Comparison of ENCODE assay signal across 8 cellular contexts in the genomic region with DNA sequence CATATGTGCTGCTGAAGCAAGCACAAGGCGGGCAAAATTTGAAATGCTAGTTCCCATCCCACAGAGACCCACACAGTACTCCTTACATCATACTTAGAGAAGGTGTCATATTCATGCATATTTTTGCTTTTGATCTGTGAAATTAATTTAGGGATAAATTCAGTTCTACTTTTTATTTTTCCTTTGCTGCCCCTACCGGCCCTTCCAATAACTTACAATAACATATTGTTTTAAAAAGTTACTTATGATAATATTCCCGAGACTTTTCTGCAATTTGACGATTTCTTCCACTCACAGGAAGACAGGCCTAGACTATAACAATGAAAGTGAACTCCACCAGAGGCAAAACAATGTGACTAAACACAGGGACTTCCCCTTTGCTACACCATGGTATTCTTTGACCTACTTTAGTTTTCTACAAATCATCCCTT. TPM values are rescaled to one million over a fixed set of nuclear protein-coding genes. Genes with fewer than 3 reads are reported as not detected.
A peak's percentile ranks its signal among the peaks of the same experiment; 100 is the strongest.
DNase-seq lines count a peak whose midpoint lies in the region; ATAC-seq and TF ChIP-seq lines count a peak whose summit lies in the region.

No MANE protein-coding gene starts in this region.

- TF ChIP-seq CTCF in RWPE2 (IDR thresholded peaks at IDR 0.05; ENCODE audit: poor library complexity, severe bottlenecking) (no peak), foreskin keratinocyte (conservative IDR thresholded peaks at IDR 0.05) (peak; percentile 14)

- H3K27me3 ChIP-seq in RWPE2 (ENCODE audit: insufficient read depth, poor library complexity, severe bottlenecking), result no peaks in the 10 kb centered on the region
- H3K27me3 ChIP-seq in foreskin keratinocyte, result no peaks in the 10 kb centered on the region

- H3K36me3 ChIP-seq in RWPE2 (ENCODE audit: low read depth), result no peaks in the 10 kb centered on the region

- H3K27ac ChIP-seq in RWPE2 (ENCODE audit: poor library complexity, severe bottlenecking) (no peak overlapping the region), foreskin keratinocyte (no peak overlapping the region)

- peak; percentile 74 for ATAC-seq in RWPE2 (ENCODE audit: low read depth)
- no peak for ATAC-seq in foreskin keratinocyte
- peak; percentile 96 for ATAC-seq in stimulated activated naive CD8-positive, alpha-beta T cell treated with anti-CD3 and anti-CD28 coated beads, Interleukin-15, Interleukin-2, amounts not matched to agents 100 U/mL and 50 U/mL, for 24 hours

- no peak overlapping the region for H3K4me3 ChIP-seq in RWPE2 (ENCODE audit: severe bottlenecking)

- no peaks in the 10 kb centered on the region for H3K9me3 ChIP-seq in RWPE2 (ENCODE audit: severe bottlenecking)

- H3K4me1 ChIP-seq in RWPE2 (ENCODE audit: insufficient read depth, poor library complexity, severe bottlenecking), result peaks cover 18% of the 10 kb centered on the region
- no peaks in the 10 kb centered on the region for H3K4me1 ChIP-seq in foreskin keratinocyte

- peak; percentile 65 for DNase-seq in SIG-M5 treated with dmso at 0.1 percent for 504 hours (lab: John Stamatoyannopoulos, UW; ENCODE audit: unreplicated experiment)
- DNase-seq in SIG-M5 (lab: John Stamatoyannopoulos, UW), result no peak
- no peak for DNase-seq in RWPE2 (ENCODE audit: low spot score)
- DNase-seq in foreskin keratinocyte, result peak; percentile 14 to 38
- no peak for DNase-seq in stimulated activated naive CD8-positive, alpha-beta T cell treated with anti-CD3 and anti-CD28 coated beads, Interleukin-15, Interleukin-2, amounts not matched to agents 100 U/mL and 50 U/mL, for 24 hours
- no peak for DNase-seq in NCI-H1092 (lab: John Stamatoyannopoulos, UW)
- no peak for DNase-seq in NCI-H748 (lab: John Stamatoyannopoulos, UW; ENCODE audit: unreplicated experiment)
- DNase-seq in OCI-M2 (lab: John Stamatoyannopoulos, UW; ENCODE audit: unreplicated experiment), result no peak

RNA-seq across cellular contexts. Expression of gene SESN1, which starts 35.0 kb away (rescaled TPM):
- total RNA-seq in foreskin keratinocyte, result 9.9 and 11.6 TPM in 2 replicates
- polyA plus RNA-seq in foreskin keratinocyte, result 4.2 and 5.6 TPM in 2 replicates

RNA-seq across cellular contexts. Expression of gene CEP57L1, which starts 35.7 kb away (rescaled TPM):
- total RNA-seq in foreskin keratinocyte, result 23.5 and 23.7 TPM in 2 replicates
- 8.2 and 10.8 TPM in 2 replicates for polyA plus RNA-seq in foreskin keratinocyte

Comparison
In these comparisons a context has a peak if more than half of its experiments do, and no peak if none do; other contexts are left out.
1. DNase-seq: peak in SIG-M5 treated with dmso at 0.1 percent for 504 hours (single experiment) and foreskin keratinocyte (2 of 2); none in SIG-M5 (single experiment), RWPE2 (single experiment), stimulated activated naive CD8-positive, alpha-beta T cell treated with anti-CD3 and anti-CD28 coated beads, Interleukin-15, Interleukin-2, amounts not matched to agents 100 U/mL and 50 U/mL, for 24 hours (single experiment), NCI-H1092 (single experiment), NCI-H748 (single experiment) and OCI-M2 (single experiment).